In genomic region chr2:170208967-170209366, GRCh38 we compare ENCODE assay signal across 1 cellular context.
A peak's percentile ranks its signal among the peaks of the same experiment; 100 is the strongest.
TF ChIP-seq lines count a peak whose summit lies in the region.

No MANE protein-coding gene starts in this region.

TF ChIP-seq in K562, 482 proteins besides CTCF, POLR2A, EP300 and RAD21 (continued from another document):
- TF ChIP-seq E2F4 (CRISPR knock-in tag; IDR thresholded peaks at IDR 0.05; ENCODE audit: low read depth) = no peak
- TF ChIP-seq DMBX1 (CRISPR knock-in tag; IDR thresholded peaks at IDR 0.05; ENCODE audit: borderline replicate concordance) = no peak
- TF ChIP-seq KLF16 (IDR thresholded peaks at IDR 0.05) = no peak
- TF ChIP-seq HDGF (IDR thresholded peaks at IDR 0.05) = no peak
- 0 out of 2 replicates have a peak, but pooled peaks have one; percentile 32 for TF ChIP-seq ZNF592 (IDR thresholded peaks at IDR 0.05)
- peak; percentile 49; the same call in 1 of the 2 replicates for TF ChIP-seq CEBPG (CRISPR knock-in tag; IDR thresholded peaks at IDR 0.05)
- TF ChIP-seq CEBPG (tag; conservative IDR thresholded peaks at IDR 0.05 in 1 of 2, IDR thresholded peaks at IDR 0.05 in 1 of 2) = peak; percentile 46 to 60; a peak in 2 of 4 replicates
- TF ChIP-seq ERF (CRISPR knock-in tag; IDR thresholded peaks at IDR 0.05) = no peak
- TF ChIP-seq MXD1 (CRISPR knock-in tag; IDR thresholded peaks at IDR 0.05; ENCODE audit: borderline replicate concordance, poor library complexity, severe bottlenecking) = no peak
- no peak for TF ChIP-seq HDAC8 (tag; IDR thresholded peaks at IDR 0.05)
- TF ChIP-seq CREB5 (CRISPR knock-in tag; IDR thresholded peaks at IDR 0.05) = no peak
- peak; percentile 42; the same call in 1 of the 2 replicates for TF ChIP-seq ATF3 (IDR thresholded peaks at IDR 0.05)
- TF ChIP-seq ATF3 (CRISPR knock-in tag; conservative IDR thresholded peaks at IDR 0.05) = no peak
- no peak for TF ChIP-seq E4F1 (CRISPR knock-in tag; IDR thresholded peaks at IDR 0.05; ENCODE audit: borderline replicate concordance)
- 0 out of 2 replicates have a peak, but pooled peaks have one; percentile 21 for TF ChIP-seq IRF9 (tag; IDR thresholded peaks at IDR 0.05)
- TF ChIP-seq FOS (IDR thresholded peaks at IDR 0.05; ENCODE audit: extremely low read depth, insufficient read length) = no peak
- no peak for TF ChIP-seq ID3 (CRISPR knock-in tag; IDR thresholded peaks at IDR 0.05)
- TF ChIP-seq ID3 (tag; IDR thresholded peaks at IDR 0.05) = 0 out of 2 replicates have a peak, but pooled peaks have one; percentile 20
- no peak for TF ChIP-seq TEAD4 (IDR thresholded peaks at IDR 0.05; ENCODE audit: low read length)
- TF ChIP-seq TEAD4 (CRISPR knock-in tag; IDR thresholded peaks at IDR 0.05; ENCODE audit: borderline replicate concordance) = no peak
- no peak for TF ChIP-seq ZNF239 (CRISPR knock-in tag; IDR thresholded peaks at IDR 0.05)
- TF ChIP-seq TRIM24 (IDR thresholded peaks at IDR 0.05) = peak; percentile 49 to 68; a peak in 2 of 4 replicates
- no peak for TF ChIP-seq ZC3H8 (IDR thresholded peaks at IDR 0.05)
- no peak for TF ChIP-seq HNRNPUL1 (IDR thresholded peaks at IDR 0.05; ENCODE audit: low read length)
- no peak for TF ChIP-seq RREB1 (CRISPR knock-in tag; IDR thresholded peaks at IDR 0.05)
